In the genomic region with DNA sequence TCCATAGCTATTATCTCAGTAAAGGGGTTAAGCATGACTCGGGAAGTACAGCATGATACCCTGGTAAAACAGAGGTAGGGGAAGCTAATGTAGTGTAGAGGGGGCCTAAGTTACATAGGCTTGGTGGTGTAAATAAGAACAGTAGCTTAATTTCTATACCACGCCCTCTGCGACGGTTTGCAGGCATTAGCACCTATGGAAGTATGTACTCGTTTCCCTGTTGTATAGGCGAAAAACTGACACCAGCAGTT, we compare ENCODE assay signal across 8 cellular contexts. TPM values are rescaled to one million over a fixed set of nuclear protein-coding genes. Genes with fewer than 3 reads are reported as not detected.
A peak's percentile ranks its signal among the peaks of the same experiment; 100 is the strongest.
DNase-seq lines count a peak whose midpoint lies in the region; ATAC-seq and TF ChIP-seq lines count a peak whose summit lies in the region.

No MANE protein-coding gene starts in this region.

- H3K36me3 Mint-ChIP-seq in IgD-negative memory B cell (peaks cover 1% of the 10 kb centered on the region), nephron progenitor cell (ENCODE audit: low read depth) (peaks cover 19% of the 10 kb centered on the region)

- H3K4me1 Mint-ChIP-seq in IgD-negative memory B cell (peaks cover 11 to 15% (median 11%) of the 10 kb centered on the region in 3 donors), nephron progenitor cell (peaks cover 18% of the 10 kb centered on the region)

- peak overlapping the region; percentile 94 for H3K27ac ChIP-seq in cingulate gyrus (ENCODE audit: low read depth, low read length)

- H3K27ac Mint-ChIP-seq in IgD-negative memory B cell (peak overlapping the region; percentile 87 to 99 (median 94)), nephron progenitor cell (peak overlapping the region; percentile 83)

- peak; percentile 60 for DNase-seq in DMS114 treated with DMSO at 0.1 percent for 48 hours (lab: John Stamatoyannopoulos, UW; ENCODE audit: unreplicated experiment)
- DNase-seq in nephron progenitor cell: no peak
- no peak for DNase-seq in AG08395 (ENCODE audit: low spot score)
- no peak for DNase-seq in epidermal melanocyte (ENCODE audit: insufficient read length, low spot score)

- TF ChIP-seq CTCF in nephron progenitor cell (IDR thresholded peaks at IDR 0.05): no peak

- ATAC-seq in HG03460 (IDR thresholded peaks at IDR 0.05; ENCODE audit: unreplicated experiment): no peak
- no peak for ATAC-seq in GM21576 (IDR thresholded peaks at IDR 0.05; ENCODE audit: unreplicated experiment)

- H3K4me3 Mint-ChIP-seq in IgD-negative memory B cell (peak overlapping the region; percentile 90 to 98 (median 94)), nephron progenitor cell (peak overlapping the region; percentile 88)

- H3K27me3 Mint-ChIP-seq in IgD-negative memory B cell (no peaks in the 10 kb centered on the region), nephron progenitor cell (ENCODE audit: low read depth, poor library complexity) (peaks cover 15% of the 10 kb centered on the region)

- H3K9me3 Mint-ChIP-seq in IgD-negative memory B cell (no peaks in the 10 kb centered on the region), nephron progenitor cell (no peaks in the 10 kb centered on the region)

RNA-seq across cellular contexts. Expression of a gene that starts 0.5 kb away (rescaled TPM):
- polyA plus RNA-seq in IgD-negative memory B cell: 121 TPM

RNA-seq across cellular contexts. Expression of a gene that starts 10.2 kb away (rescaled TPM):
- polyA plus RNA-seq in IgD-negative memory B cell: 45.5 TPM

RNA-seq across cellular contexts. Expression of a gene that starts 11.6 kb away (rescaled TPM):
- 0.38 TPM for polyA plus RNA-seq in IgD-negative memory B cell

RNA-seq across cellular contexts. Expression of a gene that starts 18.7 kb away (rescaled TPM):
- not detected for polyA plus RNA-seq in IgD-negative memory B cell

RNA-seq across cellular contexts. Expression of a gene that starts 28.1 kb away (rescaled TPM):
- polyA plus RNA-seq in IgD-negative memory B cell: not detected
